18 cellular contexts compared by ENCODE assay signal in the genomic region with DNA sequence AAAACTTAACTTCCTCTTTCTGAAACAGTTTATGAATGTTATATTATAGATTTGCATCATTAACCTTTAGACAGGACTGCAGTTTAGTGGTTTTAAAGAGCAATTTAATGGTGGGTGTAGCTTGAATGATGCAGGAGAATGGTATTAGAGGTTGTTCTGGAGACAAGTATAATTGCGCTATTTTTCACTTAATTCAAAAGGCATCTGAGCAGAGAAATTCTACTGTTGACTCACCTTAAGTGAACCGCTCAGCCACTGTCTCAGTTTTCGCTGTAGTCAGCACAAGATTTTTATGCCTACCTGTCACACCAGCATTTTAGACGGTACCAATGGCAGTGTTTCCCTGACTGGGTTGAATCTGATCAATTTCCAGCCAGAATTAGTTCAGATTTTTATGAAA.
DNase-seq lines count a peak whose midpoint lies in the region; ATAC-seq and TF ChIP-seq lines count a peak whose summit lies in the region.
"Had no signal": no experiment of that assay in that cellular context is flagged by ENCODE, and none has a peak within 500 bp of the region (broad histone marks: within the 10 kb centered on the region; RNA-seq: fewer than 3 reads in every experiment).

No MANE protein-coding gene starts in this region.

- DNase-seq in AG04449 (ENCODE audit: low read depth, low spot score) (peak; percentile 45), IMR-90 (peak; percentile 58), astrocyte of the spinal cord (ENCODE audit: low read depth, low spot score) (peak; percentile 87), H9 (no peak), cerebellum (ENCODE audit: low spot score) (no peak)
- DNase-seq: activated CD8-positive, alpha-beta memory T cell treated with anti-CD3 and anti-CD28 coated beads for 24 hours; activated naive CD4-positive, alpha-beta T cell treated with anti-CD3 and anti-CD28 coated beads, Interleukin-2, amount 10 ng/mL, durations not matched to agents 7 days and 5 days; cerebellar nuclear complex; hypothalamus; NCI-H2081; NCI-H82; nucleus accumbens; SIG-M5 had no signal

- H2AFZ ChIP-seq in IMR-90 (replicated peaks; ENCODE audit: low read length, poor library complexity) (no peak overlapping the region), neural cell (ENCODE audit: low read depth, low read length) (no peak overlapping the region), H9 (ENCODE audit: low read length) (no peak overlapping the region)

- H3K4ac ChIP-seq in IMR-90 (ENCODE audit: low read depth, low read length) (no peak overlapping the region), H9 (ENCODE audit: low read depth, low read length) (no peak overlapping the region)

- no peaks in the 10 kb centered on the region for H3K27me3 Mint-ChIP-seq in H9 (ENCODE audit: low read depth)
- H3K27me3 Mint-ChIP-seq: activated naive CD4-positive, alpha-beta T cell treated with anti-CD3 and anti-CD28 coated beads, Interleukin-2, amount 10 ng/mL, durations not matched to agents 7 days and 5 days; memory B cell had no signal

- in situ Hi-C loops in IMR-90 (cut with MboI; ENCODE audit: low sequenced_read_pairs): no loop called here
- in situ Hi-C loops in astrocyte of the spinal cord (cut with HindIII; ENCODE audit: low sequenced_read_pairs): no loop called here

- TF ChIP-seq POLR2A in IMR-90 (IDR thresholded peaks at IDR 0.05; ENCODE audit: low read depth, low read length): no peak

- H3K9me3 Mint-ChIP-seq in H9: peaks cover 2% of the 10 kb centered on the region in 2 experiments; a peak in 2 of 5 replicates
- H3K9me3 Mint-ChIP-seq: activated naive CD4-positive, alpha-beta T cell treated with anti-CD3 and anti-CD28 coated beads, Interleukin-2, amount 10 ng/mL, durations not matched to agents 7 days and 5 days had no signal

- H2AK9ac ChIP-seq in IMR-90 (replicated peaks; ENCODE audit: low read depth, low read length, poor library complexity): no peak overlapping the region

- no TSS peak for BruUV-seq in IMR-90 (replicated peaks; lab: Mats Ljungman, UMichigan)

- H2BK12ac ChIP-seq in H9 (ENCODE audit: insufficient read length, low read depth, low read length): no peak overlapping the region

- H3K4me3 Mint-ChIP-seq in H9: no peak overlapping the region
- H3K4me3 Mint-ChIP-seq: activated naive CD4-positive, alpha-beta T cell treated with anti-CD3 and anti-CD28 coated beads, Interleukin-2, amount 10 ng/mL, durations not matched to agents 7 days and 5 days; memory B cell had no signal

- H4K5ac ChIP-seq in IMR-90 (ENCODE audit: low read depth, low read length) (no peak overlapping the region), H9 (ENCODE audit: insufficient read length, low read depth, low read length) (no peak overlapping the region)

- peaks cover 3% of the 10 kb centered on the region; the same call in 1 of the 2 replicates for H3K4me1 ChIP-seq in IMR-90 (ENCODE audit: control insufficient read depth, insufficient read depth, low read length)
- no peaks in the 10 kb centered on the region for H3K4me1 ChIP-seq in H9 (ENCODE audit: insufficient read depth, low read length)

- no peak overlapping the region for H2BK15ac ChIP-seq in IMR-90 (ENCODE audit: low read depth, low read length)
- H2BK15ac ChIP-seq in H9 (ENCODE audit: low read depth, low read length): no peak overlapping the region

- H3K36me3 ChIP-seq in IMR-90 (ENCODE audit: control insufficient read depth, insufficient read depth, low read length) (no peaks in the 10 kb centered on the region), neural cell (ENCODE audit: insufficient read depth, low read length) (no peaks in the 10 kb centered on the region)
- H3K36me3 ChIP-seq: esophagus muscularis mucosa had no signal

- H2AK5ac ChIP-seq in IMR-90 (ENCODE audit: low read depth, low read length) (no peak overlapping the region), H9 (ENCODE audit: insufficient read length, low read length) (no peak overlapping the region)

- POLR2A ChIA-PET in AG04449 (lab: Yijun Ruan, JAX) (no interaction called here), IMR-90 (lab: Charles Lee; ENCODE audit: unreplicated experiment) (no interaction called here)

- no peak overlapping the region for H3K4me2 ChIP-seq in IMR-90 (ENCODE audit: low read depth, low read length)
- no peak overlapping the region for H3K4me2 ChIP-seq in neural cell (ENCODE audit: low read length)
- H3K4me2 ChIP-seq in H9 (ENCODE audit: insufficient read depth, insufficient read length, low read length): no peak overlapping the region

- no peaks in the 10 kb centered on the region for H4K20me1 ChIP-seq in IMR-90 (ENCODE audit: insufficient read depth, low read length)
- no peaks in the 10 kb centered on the region for H4K20me1 ChIP-seq in neural cell (ENCODE audit: insufficient read depth)
- no peaks in the 10 kb centered on the region for H4K20me1 ChIP-seq in H9 (ENCODE audit: control insufficient read depth, insufficient read depth, insufficient read length)

- H2BK5ac ChIP-seq in IMR-90 (ENCODE audit: low read depth, low read length, poor library complexity, severe bottlenecking) (no peak overlapping the region), H9 (ENCODE audit: insufficient read length, low read length) (no peak overlapping the region)

- intact Hi-C loops in IMR-90 (cut with micrococcal nuclease): no loop called here

- ATAC-seq in IMR-90 (ENCODE audit: low read depth) (no peak), HG02571 (IDR thresholded peaks at IDR 0.05; ENCODE audit: unreplicated experiment) (no peak), HG02852 (IDR thresholded peaks at IDR 0.05; ENCODE audit: unreplicated experiment) (no peak)

- H3K4me3 ChIP-seq in AG04449 (ENCODE audit: low read depth, low read length) (no peak overlapping the region), IMR-90 (ENCODE audit: insufficient read depth, low read depth, low read length) (no peak overlapping the region), astrocyte of the spinal cord (ENCODE audit: low read depth, low read length) (no peak overlapping the region), neural cell (ENCODE audit: low read length) (no peak overlapping the region)
- H3K4me3 ChIP-seq: esophagus muscularis mucosa had no signal

- no peaks in the 10 kb centered on the region for H3F3A ChIP-seq in neural cell (ENCODE audit: insufficient read depth, low read length, poor library complexity, severe bottlenecking)

- H3K18ac ChIP-seq in IMR-90 (ENCODE audit: low read depth, low read length) (no peak overlapping the region), H9 (ENCODE audit: insufficient read length, low read depth, low read length) (no peak overlapping the region)

- CTCF ChIA-PET in AG04449 (lab: Yijun Ruan, JAX) (interaction anchor here (1.2 to 1.3 kb wide), 2 partner anchors 9 to 77 kb away, joined by 3 to 6 read pairs; no protein-coding TSS in a partner anchor), IMR-90 (lab: Yijun Ruan, JAX) (no interaction called here)

- no peaks in the 10 kb centered on the region; a peak in 1 of 7 replicates for H3K36me3 Mint-ChIP-seq in H9 (ENCODE audit: insufficient read depth in 1 of 3, low read depth in 3 of 3)
- H3K36me3 Mint-ChIP-seq: activated naive CD4-positive, alpha-beta T cell treated with anti-CD3 and anti-CD28 coated beads, Interleukin-2, amount 10 ng/mL, durations not matched to agents 7 days and 5 days; memory B cell had no signal

- H3K9me3 ChIP-seq in IMR-90 (ENCODE audit: control insufficient read depth, insufficient read depth, low read length) (no peaks in the 10 kb centered on the region), neural cell (ENCODE audit: low read length) (no peaks in the 10 kb centered on the region), H9 (ENCODE audit: control insufficient read depth, low read depth, low read length) (no peaks in the 10 kb centered on the region)
- H3K9me3 ChIP-seq: esophagus muscularis mucosa had no signal

- dilution Hi-C loops in IMR-90 (cut with HindIII; ENCODE audit: low sequenced_read_pairs, unreplicated experiment): no loop called here

- H3K9me1 ChIP-seq in IMR-90 (ENCODE audit: insufficient read depth, low read length): no peaks in the 10 kb centered on the region; the same call in none of the 2 replicates

- TF ChIP-seq CTCF in AG04449 (IDR thresholded peaks at IDR 0.05; ENCODE audit: insufficient read depth, low read length, missing control alignments): no peak
- no peak for TF ChIP-seq CTCF in IMR-90 (conservative IDR thresholded peaks at IDR 0.05; ENCODE audit: low read depth, low read length)
- TF ChIP-seq CTCF in astrocyte of the spinal cord (IDR thresholded peaks at IDR 0.05; ENCODE audit: low read depth, low read length): no peak
- TF ChIP-seq CTCF in neural cell (IDR thresholded peaks at IDR 0.05; ENCODE audit: poor library complexity, severe bottlenecking): no peak
- TF ChIP-seq CTCF in H9 (conservative IDR thresholded peaks at IDR 0.05): no peak

- no peak for TF ChIP-seq EP300 in neural cell (conservative IDR thresholded peaks at IDR 0.05; ENCODE audit: poor library complexity, severe bottlenecking)

- H3K23me2 ChIP-seq in H9 (ENCODE audit: insufficient read length, low read depth, low read length, poor library complexity, severe bottlenecking): no peaks in the 10 kb centered on the region

- TF ChIP-seq RAD21 in IMR-90 (IDR thresholded peaks at IDR 0.05; ENCODE audit: low read length) (no peak), neural cell (conservative IDR thresholded peaks at IDR 0.05) (no peak)

- no peak overlapping the region for H2BK120ac ChIP-seq in IMR-90 (ENCODE audit: low read depth, low read length)
- no peak overlapping the region for H2BK120ac ChIP-seq in H9 (ENCODE audit: low read depth, low read length, poor library complexity, severe bottlenecking)

- H3K9ac ChIP-seq in IMR-90 (ENCODE audit: low read depth, low read length) (no peak overlapping the region), neural cell (ENCODE audit: low read length) (no peak overlapping the region), H9 (ENCODE audit: extremely low read depth, insufficient read length, low read length) (no peak overlapping the region)

- no peaks in the 10 kb centered on the region for H3K27me3 ChIP-seq in IMR-90 (ENCODE audit: control insufficient read depth, insufficient read depth, low read length)
- H3K27me3 ChIP-seq in neural cell (ENCODE audit: insufficient read depth, low read depth, low read length): no peaks in the 10 kb centered on the region
- H3K27me3 ChIP-seq in H9 (ENCODE audit: insufficient read depth, low read length): no peaks in the 10 kb centered on the region
- H3K27me3 ChIP-seq: esophagus muscularis mucosa had no signal

- no peaks in the 10 kb centered on the region for H3K9me2 ChIP-seq in neural cell (ENCODE audit: insufficient read depth, low read length)

- no peaks in the 10 kb centered on the region for H3K79me2 ChIP-seq in neural cell (replicated peaks; ENCODE audit: insufficient read depth, low read length)
- no peaks in the 10 kb centered on the region for H3K79me2 ChIP-seq in H9 (ENCODE audit: insufficient read depth, low read length)

- no peak overlapping the region for H3K27ac ChIP-seq in IMR-90 (ENCODE audit: insufficient read depth, low read length)
- peak overlapping the region; percentile 58 for H3K27ac ChIP-seq in neural cell (ENCODE audit: low read length)
- no peak overlapping the region for H3K27ac ChIP-seq in H9 (ENCODE audit: insufficient read length, low read depth, low read length)
- H3K27ac ChIP-seq: esophagus muscularis mucosa had no signal

- H4K8ac ChIP-seq in IMR-90 (ENCODE audit: low read depth in 2 of 2, low read length in 2 of 2): no peak overlapping the region
- no peak overlapping the region for H4K8ac ChIP-seq in H9 (replicated peaks; ENCODE audit: insufficient read length, low read depth, low read length)

- no peak overlapping the region for H3T11ph ChIP-seq in H9 (ENCODE audit: low read length)

- H2BK20ac ChIP-seq in IMR-90 (ENCODE audit: low read depth, low read length): no peak overlapping the region
- no peak overlapping the region for H2BK20ac ChIP-seq in H9 (ENCODE audit: low read depth, low read length, poor library complexity, severe bottlenecking)

- no peaks in the 10 kb centered on the region; a peak in 1 of 4 replicates for H3K4me1 Mint-ChIP-seq in H9
- H3K4me1 Mint-ChIP-seq: activated naive CD4-positive, alpha-beta T cell treated with anti-CD3 and anti-CD28 coated beads, Interleukin-2, amount 10 ng/mL, durations not matched to agents 7 days and 5 days; memory B cell had no signal

- H4K91ac ChIP-seq in IMR-90 (ENCODE audit: insufficient read depth, low read depth, low read length): no peak overlapping the region
- no peak overlapping the region for H4K91ac ChIP-seq in H9 (ENCODE audit: insufficient read length, low read depth, low read length)

- H3K56ac ChIP-seq in IMR-90 (ENCODE audit: extremely low read depth, insufficient read depth, low read length): no peak overlapping the region
- H3K56ac ChIP-seq in H9 (ENCODE audit: insufficient read length, low read depth, low read length): no peak overlapping the region

- no peak overlapping the region for H3K23ac ChIP-seq in IMR-90 (ENCODE audit: low read depth, low read length)
- no peak overlapping the region for H3K23ac ChIP-seq in H9 (ENCODE audit: insufficient read length, low read depth, low read length)

- H3K27ac Mint-ChIP-seq in H9: no peak overlapping the region
- H3K27ac Mint-ChIP-seq: activated naive CD4-positive, alpha-beta T cell treated with anti-CD3 and anti-CD28 coated beads, Interleukin-2, amount 10 ng/mL, durations not matched to agents 7 days and 5 days; memory B cell had no signal

- WGBS in IMR-90 (ENCODE audit: extremely low coverage in 2 of 2, insufficient read length in 1 of 2), 2 experiments: no CpG with 5 or more reads among the region's 4 CpGs
- WGBS in H9 (ENCODE audit: extremely low coverage, insufficient read length, low lambda C conversion rate): no CpG with 5 or more reads among the region's 4 CpGs

- H3K79me1 ChIP-seq in IMR-90 (ENCODE audit: low read depth in 1 of 2, low read length in 2 of 2) (no peaks in the 10 kb centered on the region), H9 (ENCODE audit: insufficient read depth, low read depth, low read length, poor library complexity, severe bottlenecking) (no peaks in the 10 kb centered on the region)

- no peak overlapping the region for H3K14ac ChIP-seq in IMR-90 (replicated peaks; ENCODE audit: low read depth, low read length)
- no peak overlapping the region for H3K14ac ChIP-seq in H9 (ENCODE audit: insufficient read depth, low read length)

Comparison
In these comparisons a context has a peak if more than half of its experiments do, and no peak if none do; other contexts are left out.
1. DNase-seq: peak in AG04449 (single experiment), IMR-90 (single experiment) and astrocyte of the spinal cord (single experiment); none in H9 (single experiment) and cerebellum (single experiment).